Comparison of ENCODE assay signal across 17 cellular contexts in genomic region chr10:111989136-111990050, GRCh38.
DNase-seq lines count a peak whose midpoint lies in the region; FAIRE-seq and TF ChIP-seq lines count a peak whose summit lies in the region.
"Had no signal": no experiment of that assay in that cellular context is flagged by ENCODE, and none has a peak within 500 bp of the region (broad histone marks: within the 10 kb centered on the region; RNA-seq: fewer than 3 reads in every experiment).

No MANE protein-coding gene starts in this region.

- no peak overlapping the region for H3K27ac Mint-ChIP-seq in MCF 10A (ENCODE audit: low read depth, unreplicated experiment)
- H3K27ac Mint-ChIP-seq: T-cell had no signal

- POLR2A ChIA-PET in MCF 10A (lab: Yijun Ruan, JAX): interaction anchor here (0.6 to 1.5 kb wide), 4 partner anchors 8 to 1069 kb away, joined by 3 to 5 read pairs (median 3); no protein-coding TSS in a partner anchor

- H3K36me3 ChIP-seq in mammary epithelial cell (ENCODE audit: insufficient read depth, low read length): no peaks in the 10 kb centered on the region
- H3K36me3 ChIP-seq: BLaER1, SJSA1 had no signal

- H3K4me1 ChIP-seq in mammary epithelial cell (ENCODE audit: insufficient read depth, low read length): no peaks in the 10 kb centered on the region
- H3K4me1 ChIP-seq: BLaER1, SJSA1 had no signal

- no peak overlapping the region for H3K4me3 Mint-ChIP-seq in MCF 10A (ENCODE audit: unreplicated experiment)
- H3K4me3 Mint-ChIP-seq: CD8-positive, alpha-beta memory T cell; T-cell had no signal

- H3K9me3 Mint-ChIP-seq in MCF 10A (ENCODE audit: unreplicated experiment): no peaks in the 10 kb centered on the region

- no peak overlapping the region for H3K27ac ChIP-seq in mammary epithelial cell (ENCODE audit: insufficient read depth, low read depth, low read length)
- H3K27ac ChIP-seq: BLaER1, SJSA1 had no signal

- peaks cover 12% of the 10 kb centered on the region for H3K27me3 Mint-ChIP-seq in MCF 10A (ENCODE audit: insufficient read depth, unreplicated experiment)

- no peak for FAIRE-seq in urothelium cell line (lab: Jason Lieb, UNC)
- FAIRE-seq: GM12878, GM18507, GM19239 had no signal

- H3K27me3 ChIP-seq in mammary epithelial cell (ENCODE audit: insufficient read depth, low read length): no peaks in the 10 kb centered on the region
- H3K27me3 ChIP-seq: BLaER1, SJSA1 had no signal

- DNase-seq in MCF 10A (ENCODE audit: unreplicated experiment) (peak; percentile 64), mammary epithelial cell (no peak), NCI-H69 (lab: John Stamatoyannopoulos, UW) (peak; percentile 58), inferior parietal cortex (ENCODE audit: extremely low spot score) (peak; percentile 11), AG08396 (ENCODE audit: low spot score) (no peak), urothelium cell line (ENCODE audit: low spot score) (no peak)
- no peak for DNase-seq in activated T-cell treated with anti-CD3 and anti-CD28 coated beads, Interleukin-2, amount 50 U/mL, for 48 hours
- DNase-seq: CD8-positive, alpha-beta memory T cell; Karpas-422; NCI-H146; NCI-H510A; T-cell had no signal

- TF ChIP-seq CTCF in MCF 10A (IDR thresholded peaks at IDR 0.05; ENCODE audit: unreplicated experiment) (no peak), mammary epithelial cell (conservative IDR thresholded peaks at IDR 0.05 in 1 of 2, IDR thresholded peaks at IDR 0.05 in 1 of 2; ENCODE audit: extremely low read depth in 1 of 2, insufficient read depth in 1 of 2, low read depth in 1 of 2, low read length in 2 of 2) (no peak)

- no peak overlapping the region for H3K4me3 ChIP-seq in mammary epithelial cell (replicated peaks in 1 of 3; ENCODE audit: insufficient read depth in 1 of 3, low read depth in 2 of 3, low read length in 3 of 3)
- H3K4me3 ChIP-seq: BLaER1, GM12878, SJSA1 had no signal

- H3K9ac ChIP-seq in mammary epithelial cell (ENCODE audit: insufficient read depth, low read length): no peak overlapping the region
- H3K9ac ChIP-seq: BLaER1 had no signal

- H3K4me2 ChIP-seq in mammary epithelial cell (ENCODE audit: insufficient read depth, low read depth, low read length): no peak overlapping the region
- H3K4me2 ChIP-seq: BLaER1 had no signal

- BruUV-seq in MCF 10A (replicated peaks; lab: Mats Ljungman, UMichigan): no TSS peak
- no TSS peak for BruUV-seq in mammary epithelial cell (replicated peaks; lab: Mats Ljungman, UMichigan)

- H3K4me1 Mint-ChIP-seq in MCF 10A (ENCODE audit: insufficient read depth, unreplicated experiment): peaks cover 12% of the 10 kb centered on the region
- H3K4me1 Mint-ChIP-seq: CD8-positive, alpha-beta memory T cell; T-cell had no signal

- intact Hi-C loops in MCF 10A (cut with micrococcal nuclease) (loop anchor here (1.0 kb wide), 1 partner anchor 233 kb away; no protein-coding TSS in a partner anchor), mammary epithelial cell (cut with micrococcal nuclease) (no loop called here)

- H3K36me3 Mint-ChIP-seq in MCF 10A (ENCODE audit: insufficient read depth, unreplicated experiment): peaks cover 12% of the 10 kb centered on the region
- H3K36me3 Mint-ChIP-seq: CD8-positive, alpha-beta memory T cell; T-cell had no signal

- no peaks in the 10 kb centered on the region for H4K20me1 ChIP-seq in mammary epithelial cell (ENCODE audit: insufficient read depth, low read length)
- H4K20me1 ChIP-seq: BLaER1 had no signal

- in situ Hi-C loops in mammary epithelial cell (cut with MboI; ENCODE audit: low sequenced_read_pairs in 2 of 2): no loop called here

- H3K9me3 ChIP-seq in mammary epithelial cell (replicated peaks; ENCODE audit: insufficient read depth, low read length): peaks cover 3% of the 10 kb centered on the region
- H3K9me3 ChIP-seq: BLaER1, SJSA1 had no signal

- WGBS in mammary epithelial cell (ENCODE audit: low coverage, missing lambda C conversion rate): 7% methylated on average over 18 of the region's 21 CpGs

- no peak overlapping the region for H2AFZ ChIP-seq in mammary epithelial cell (ENCODE audit: low read depth, low read length)

- CTCF ChIA-PET in MCF 10A (lab: Yijun Ruan, JAX) (interaction anchor here (0.6 to 1.1 kb wide), 5 partner anchors 148 to 962 kb away, joined by 3 to 6 read pairs (median 3); no protein-coding TSS in a partner anchor), mammary epithelial cell (lab: Charles Lee; ENCODE audit: low non-redundant PET) (no interaction called here)

- dilution Hi-C loops in mammary epithelial cell (cut with HindIII; ENCODE audit: low sequenced_read_pairs): no loop called here

- H3K79me2 ChIP-seq in mammary epithelial cell (ENCODE audit: insufficient read depth, low read length): no peaks in the 10 kb centered on the region

Comparison
In these comparisons a context has a peak if more than half of its experiments do, and no peak if none do; other contexts are left out.
1. DNase-seq: peak in MCF 10A (single experiment), NCI-H69 (single experiment) and inferior parietal cortex (single experiment); none in mammary epithelial cell (single experiment), AG08396 (single experiment), urothelium cell line (single experiment) and activated T-cell treated with anti-CD3 and anti-CD28 coated beads, Interleukin-2, amount 50 U/mL, for 48 hours (0 of 2).